13 cellular contexts compared by ENCODE assay signal in genomic region chr14:63677891-63678379, GRCh38. TPM values are rescaled to one million over a fixed set of nuclear protein-coding genes. Genes with fewer than 3 reads are reported as not detected.
DNase-seq lines count a peak whose midpoint lies in the region; TF ChIP-seq lines count a peak whose summit lies in the region.
"Had no signal": no experiment of that assay in that cellular context is flagged by ENCODE, and none has a peak within 500 bp of the region (broad histone marks: within the 10 kb centered on the region; RNA-seq: fewer than 3 reads in every experiment).

No MANE protein-coding gene starts in this region.

- dilution Hi-C loops in mammary epithelial cell (cut with HindIII; ENCODE audit: low sequenced_read_pairs), result no loop called here

- 98% methylated on average over 3 of the region's 3 CpGs for WGBS in mammary epithelial cell (ENCODE audit: low coverage, missing lambda C conversion rate)
- 82 to 90% (median 89%) methylated on average over 3 of the region's 3 CpGs for WGBS in adrenal gland, 4 donors

- no peaks in the 10 kb centered on the region for H3K79me2 ChIP-seq in mammary epithelial cell (ENCODE audit: insufficient read depth, low read length)

- TF ChIP-seq POLR2A in breast epithelium (IDR thresholded peaks at IDR 0.05) (no peak), uterus (IDR thresholded peaks at IDR 0.05) (no peak), adrenal gland (IDR thresholded peaks at IDR 0.05) (no peak)

- H3K4me3 ChIP-seq in mammary epithelial cell (replicated peaks in 1 of 3; ENCODE audit: insufficient read depth in 1 of 3, low read depth in 2 of 3, low read length in 3 of 3) (no peak overlapping the region), breast epithelium (no peak overlapping the region), uterus (no peak overlapping the region), adrenal gland (no peak overlapping the region)
- H3K4me3 ChIP-seq: dorsolateral prefrontal cortex, tibial artery had no signal

- H3K4me2 ChIP-seq in mammary epithelial cell (ENCODE audit: insufficient read depth, low read depth, low read length), result no peak overlapping the region

- H3K9me3 ChIP-seq in mammary epithelial cell (replicated peaks; ENCODE audit: insufficient read depth, low read length) (no peaks in the 10 kb centered on the region), breast epithelium (no peaks in the 10 kb centered on the region), uterus (no peaks in the 10 kb centered on the region), adrenal gland (replicated peaks in 1 of 3) (no peaks in the 10 kb centered on the region)
- H3K9me3 ChIP-seq: BE2C, neutrophil, tibial artery had no signal

- no peak overlapping the region for H2AFZ ChIP-seq in mammary epithelial cell (ENCODE audit: low read depth, low read length)

- in situ Hi-C loops in mammary epithelial cell (cut with MboI; ENCODE audit: low sequenced_read_pairs in 2 of 2), result no loop called here

- H3K36me3 ChIP-seq in mammary epithelial cell (ENCODE audit: insufficient read depth, low read length) (peaks cover 2% of the 10 kb centered on the region), breast epithelium (no peaks in the 10 kb centered on the region), uterus (no peaks in the 10 kb centered on the region), adrenal gland (replicated peaks in 1 of 2) (no peaks in the 10 kb centered on the region)
- H3K36me3 ChIP-seq: BE2C, neutrophil had no signal

- H3K27me3 ChIP-seq in mammary epithelial cell (ENCODE audit: insufficient read depth, low read length) (no peaks in the 10 kb centered on the region), breast epithelium (no peaks in the 10 kb centered on the region), uterus (no peaks in the 10 kb centered on the region), adrenal gland (no peaks in the 10 kb centered on the region)
- H3K27me3 ChIP-seq: BE2C, dorsolateral prefrontal cortex, neutrophil, tibial artery had no signal

- H3K4me1 ChIP-seq in mammary epithelial cell (ENCODE audit: insufficient read depth, low read length) (peaks cover 7% of the 10 kb centered on the region), breast epithelium (no peaks in the 10 kb centered on the region), uterus (no peaks in the 10 kb centered on the region), adrenal gland (replicated peaks in 1 of 2) (no peaks in the 10 kb centered on the region)
- H3K4me1 ChIP-seq: BE2C, tibial artery had no signal

- CTCF ChIA-PET in mammary epithelial cell (lab: Charles Lee; ENCODE audit: low non-redundant PET), result no interaction called here

- H3K9ac ChIP-seq in mammary epithelial cell (ENCODE audit: insufficient read depth, low read length), result no peak overlapping the region

- TF ChIP-seq CTCF in mammary epithelial cell (conservative IDR thresholded peaks at IDR 0.05 in 1 of 2, IDR thresholded peaks at IDR 0.05 in 1 of 2; ENCODE audit: extremely low read depth in 1 of 2, insufficient read depth in 1 of 2, low read depth in 1 of 2, low read length in 2 of 2), result no peak
- no peak for TF ChIP-seq CTCF in breast epithelium (IDR thresholded peaks at IDR 0.05)
- no peak for TF ChIP-seq CTCF in uterus (IDR thresholded peaks at IDR 0.05)
- no peak for TF ChIP-seq CTCF in adrenal gland (IDR thresholded peaks at IDR 0.05)

- no peaks in the 10 kb centered on the region for H4K20me1 ChIP-seq in mammary epithelial cell (ENCODE audit: insufficient read depth, low read length)

- no TSS peak for BruUV-seq in mammary epithelial cell (replicated peaks; lab: Mats Ljungman, UMichigan)

- DNase-seq in mammary epithelial cell (peak; percentile 89), breast epithelium (ENCODE audit: low spot score in 2 of 2) (no peak), T1000 (lab: John Stamatoyannopoulos, UW) (peak; percentile 16), glomerular endothelial cell (ENCODE audit: extremely low read depth, low read depth, low spot score) (peak; percentile 72), uterus (no peak), adrenal gland (no peak)
- DNase-seq in activated CD4-positive, alpha-beta T cell treated with anti-CD3 and anti-CD28 coated beads, Interleukin-2, amount 50 U/mL, for 1 hour, result no peak
- DNase-seq in activated T-cell treated with anti-CD3 and anti-CD28 coated beads, Interleukin-2, amount 50 U/mL, for 1 hour, result no peak
- DNase-seq: BE2C, dorsolateral prefrontal cortex, NCI-H524 treated with DMSO at 0.1 percent for 48 hours, tibial artery had no signal

- no peak overlapping the region for H3K27ac ChIP-seq in mammary epithelial cell (ENCODE audit: insufficient read depth, low read depth, low read length)
- no peak overlapping the region for H3K27ac ChIP-seq in breast epithelium
- H3K27ac ChIP-seq in uterus, result no peak overlapping the region
- no peak overlapping the region for H3K27ac ChIP-seq in adrenal gland
- H3K27ac ChIP-seq: dorsolateral prefrontal cortex, neutrophil, tibial artery had no signal

- intact Hi-C loops in mammary epithelial cell (cut with micrococcal nuclease) (loop anchor here (10.0 kb wide), 1 partner anchor 47 kb away; the partner anchor contains the start of gene SGPP1), breast epithelium (cut with DNase I; ENCODE audit: low total_unique reads) (no loop called here), uterus (cut with DNase I; ENCODE audit: low total_unique reads) (no loop called here), adrenal gland (cut with DNase I) (no loop called here)

RNA-seq across cellular contexts. Expression of gene WDR89, which starts 36.3 kb away (rescaled TPM):
- total RNA-seq in mammary epithelial cell (10 to 100 TPM; 10.5 to 13.0 TPM), breast epithelium (10 to 100 TPM in 1 of 3 donors, 1 to 10 TPM in 2; 5.1 to 12.4 (median 8.5) TPM), glomerular endothelial cell (7.1 and 9.0 TPM in 2 replicates), uterus (10 to 100 TPM; 20.3 to 36.4 (median 32.1) TPM), adrenal gland (10 to 100 TPM in 5 of 8 donors, 1 to 10 TPM in 3; 2.5 to 14.8 (median 10.7) TPM)
- polyA plus RNA-seq in mammary epithelial cell (5.7 TPM), adrenal gland (10 to 100 TPM in 1 of 3 donors, 1 to 10 TPM in 2; 5.2 to 19.2 (median 6.8) TPM)
- 24.5 TPM for polyA minus RNA-seq in mammary epithelial cell

RNA-seq across cellular contexts. Expression of gene SGPP1, which starts 49.9 kb away (rescaled TPM):
- 10 to 100 TPM; 25.3 to 55.2 TPM for total RNA-seq in mammary epithelial cell
- 10.9 TPM for polyA plus RNA-seq in mammary epithelial cell
- 3.2 TPM for polyA minus RNA-seq in mammary epithelial cell
- total RNA-seq in breast epithelium, result 10 to 100 TPM; 22.2 to 29.9 (median 22.3) TPM
- total RNA-seq in glomerular endothelial cell, result 10.3 and 13.2 TPM in 2 replicates
- total RNA-seq in uterus, result 10 to 100 TPM; 17.7 to 47.6 (median 21.5) TPM
- 10 to 100 TPM; 21.5 to 54.3 (median 26.7) TPM for total RNA-seq in adrenal gland
- 10 to 100 TPM in 1 of 3 donors, 1 to 10 TPM in 2; 6.3 to 27.8 (median 9.3) TPM for polyA plus RNA-seq in adrenal gland

Comparison
In these comparisons a context has a peak if more than half of its experiments do, and no peak if none do; other contexts are left out.
1. DNase-seq: peak in mammary epithelial cell (single experiment), T1000 (single experiment) and glomerular endothelial cell (single experiment); none in breast epithelium (0 of 2), activated CD4-positive, alpha-beta T cell treated with anti-CD3 and anti-CD28 coated beads, Interleukin-2, amount 50 U/mL, for 1 hour (single experiment), uterus (0 of 2), adrenal gland (0 of 7) and activated T-cell treated with anti-CD3 and anti-CD28 coated beads, Interleukin-2, amount 50 U/mL, for 1 hour (single experiment).